ENCODE assay signal across 20 cellular contexts in the genomic region with DNA sequence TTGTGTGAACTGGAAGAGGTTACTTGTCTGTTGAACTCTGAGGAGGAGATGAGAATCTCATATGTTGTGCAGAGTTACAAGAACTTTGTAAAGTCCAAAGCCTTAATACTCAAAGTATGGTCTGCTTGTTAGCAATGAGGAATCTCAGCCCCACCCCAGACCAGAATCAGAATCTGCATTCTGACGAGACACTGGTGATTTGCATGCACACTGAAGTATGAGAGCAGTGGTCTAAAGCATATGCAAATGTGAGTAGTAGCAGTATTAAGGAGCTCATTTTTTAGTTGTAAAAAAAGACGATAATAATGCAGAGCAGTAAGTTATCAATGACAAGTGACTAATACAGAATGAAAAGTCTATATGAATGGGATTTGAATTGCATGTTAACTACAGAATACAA.
DNase-seq lines count a peak whose midpoint lies in the region; ATAC-seq, FAIRE-seq and TF ChIP-seq lines count a peak whose summit lies in the region.
"Had no signal": no experiment of that assay in that cellular context is flagged by ENCODE, and none has a peak within 500 bp of the region (broad histone marks: within the 10 kb centered on the region; RNA-seq: fewer than 3 reads in every experiment).

No MANE protein-coding gene starts in this region.

- peaks cover 41% of the 10 kb centered on the region for H3K4me1 ChIP-seq in BLaER1
- H3K4me1 ChIP-seq: A549 had no signal

- no peaks in the 10 kb centered on the region for H3K27me3 ChIP-seq in BLaER1

- peak overlapping the region; percentile 76; the same call in 1 of the 2 replicates for H3K4me2 ChIP-seq in BLaER1
- H3K4me2 ChIP-seq: A549 had no signal

- H3K36me3 Mint-ChIP-seq in brain = peaks cover 5% of the 10 kb centered on the region
- H3K36me3 Mint-ChIP-seq: CD14-positive monocyte; CD4-positive, alpha-beta memory T cell had no signal

- H3K36me3 ChIP-seq in BLaER1 = no peaks in the 10 kb centered on the region

- FAIRE-seq in GM19239 (lab: Jason Lieb, UNC) = peak; percentile 52
- FAIRE-seq: A549, H1, HTR-8/SVneo, K562 had no signal

- intact Hi-C loops in posterior vena cava (cut with DNase I) = no loop called here

- DNase-seq in GM19239 (ENCODE audit: insufficient read length, low spot score) = no peak
- DNase-seq in OCI-M1 (lab: John Stamatoyannopoulos, UW) = no peak
- no peak for DNase-seq in stimulated activated CD8-positive, alpha-beta memory T cell treated with anti-CD3 and anti-CD28 coated beads, Interleukin-4, amount 100 ng/mL, for 48 hours
- DNase-seq in posterior vena cava (ENCODE audit: low spot score) = no peak
- DNase-seq: AML-193; CD4-positive, alpha-beta memory T cell; DMS153; DMS79; GF-D8; H9; IMR-90 had no signal

- peak; percentile 57 for ATAC-seq in HG03460 (IDR thresholded peaks at IDR 0.05; ENCODE audit: unreplicated experiment)
- ATAC-seq: A549, K562 had no signal

- H4K20me1 ChIP-seq in BLaER1 = no peaks in the 10 kb centered on the region

- H3K4me3 Mint-ChIP-seq in brain = no peak overlapping the region
- H3K4me3 Mint-ChIP-seq: CD14-positive monocyte; CD4-positive, alpha-beta memory T cell; H9 had no signal

- TF ChIP-seq CTCF in brain (conservative IDR thresholded peaks at IDR 0.05) = no peak

- H3K4me1 Mint-ChIP-seq in brain = peaks cover 51% of the 10 kb centered on the region
- H3K4me1 Mint-ChIP-seq: CD4-positive, alpha-beta memory T cell had no signal

- H3K9ac ChIP-seq in BLaER1 = no peak overlapping the region

- peak overlapping the region in 3 of 5 experiments; percentile 8 to 80 (median 23) for H3K27ac Mint-ChIP-seq in brain
- H3K27ac Mint-ChIP-seq: CD14-positive monocyte; CD4-positive, alpha-beta memory T cell had no signal

- no peak overlapping the region for H3K4me3 ChIP-seq in BLaER1
- H3K4me3 ChIP-seq: A549, K562 had no signal

- H3K27me3 Mint-ChIP-seq in brain = peaks cover 2% of the 10 kb centered on the region

- H3K27ac ChIP-seq in BLaER1 = no peak overlapping the region
- H3K27ac ChIP-seq: 22Rv1, A549 had no signal

- no peaks in the 10 kb centered on the region for H3K9me3 Mint-ChIP-seq in brain
- H3K9me3 Mint-ChIP-seq: H9 had no signal

- H3K9me3 ChIP-seq in BLaER1 = no peaks in the 10 kb centered on the region
